ENCODE assay signal across 26 cellular contexts in genomic region chrY:8591821-8592516, GRCh38.
"Had no signal": no experiment of that assay in that cellular context is flagged by ENCODE, and none has a peak within 500 bp of the region (broad histone marks: within the 10 kb centered on the region; RNA-seq: fewer than 3 reads in every experiment).

No MANE protein-coding gene starts in this region.

- H3K9me3 ChIP-seq: stomach, suprapubic skin, testis, thoracic aorta, thyroid gland, tibial artery, tibial nerve, transverse colon, upper lobe of left lung, upper lobe of right lung, uterus, vagina had no signal

- H3K27ac ChIP-seq: stomach, suprapubic skin, testis, thoracic aorta, thyroid gland, tibial artery, tibial nerve, transverse colon, upper lobe of left lung, upper lobe of right lung, uterus, vagina had no signal

- H3K27me3 ChIP-seq: stomach, suprapubic skin, testis, thyroid gland, tibial artery, tibial nerve, transverse colon, upper lobe of left lung, upper lobe of right lung, uterus, vagina had no signal

- H3K4me1 ChIP-seq: stomach, suprapubic skin, testis, thyroid gland, tibial artery, transverse colon, upper lobe of left lung, upper lobe of right lung, uterus, vagina had no signal

- H3K36me3 ChIP-seq: stomach, suprapubic skin, thoracic aorta, thyroid gland, tibial artery, tibial nerve, transverse colon, upper lobe of left lung, upper lobe of right lung, uterus, vagina had no signal

- ATAC-seq: stimulated activated effector memory CD8-positive, alpha-beta T cell treated with anti-CD3 and anti-CD28 coated beads, Interleukin-12 subunit alpha, Interleukin-12 subunit beta, amount 100 ng/mL, for 72 hours; stimulated activated memory B cell treated with anti-CD40 and anti-IgM and Interleukin-4, amounts not matched to agents 10 μg/mL and 1 μg/mL and 100 μg/mL, for 72 hours; stimulated activated naive B cell treated with anti-CD40 and anti-IgM and Interleukin-4, amounts not matched to agents 10 μg/mL and 1 μg/mL and 100 μg/mL, for 72 hours; stimulated activated naive CD8-positive, alpha-beta T cell treated with anti-CD3 and anti-CD28 coated beads, Interleukin-15, amount 100 ng/mL, for 72 hours; stimulated activated naive CD8-positive, alpha-beta T cell treated with anti-CD3 and anti-CD28 coated beads, Interleukin-15, Interleukin-2, amounts not matched to agents 100 U/mL and 50 U/mL, for 24 hours; upper lobe of right lung had no signal

- H3K4me3 ChIP-seq: stomach, suprapubic skin, testis, thoracic aorta, thyroid gland, tibial artery, tibial nerve, transverse colon, upper lobe of left lung, upper lobe of right lung, uterus, vagina had no signal

- DNase-seq: stimulated activated CD4-positive, alpha-beta T cell treated with anti-CD3 and anti-CD28 coated beads, Interleukin-2, amount 100 ng/mL, for 48 hours; stimulated activated CD4-positive, alpha-beta T cell treated with anti-CD3 and anti-CD28 coated beads, Interleukin-4, amount 100 ng/mL, for 1 hour; stimulated activated CD4-positive, alpha-beta T cell treated with anti-CD3 and anti-CD28 coated beads, Interleukin-4, amount 100 ng/mL, for 24 hours; stimulated activated CD4-positive, alpha-beta T cell treated with anti-CD3 and anti-CD28 coated beads, Interleukin-4, amount 100 ng/mL, for 4 hours; stimulated activated CD8-positive, alpha-beta memory T cell treated with anti-CD3 and anti-CD28 coated beads, Interleukin-4, amount 100 ng/mL, for 48 hours; stimulated activated naive B cell treated with anti-CD40 and anti-IgM and Interleukin-4, amounts not matched to agents 10 μg/mL and 1 μg/mL and 100 μg/mL, for 72 hours; stimulated activated naive CD4-positive, alpha-beta T cell; stimulated activated naive CD4-positive, alpha-beta T cell treated with Interleukin-2 at 50 U/mL for 16 hours; stimulated activated naive CD8-positive, alpha-beta T cell treated with anti-CD3 and anti-CD28 coated beads, Interleukin-15, amount 100 ng/mL, for 72 hours; stimulated activated naive CD8-positive, alpha-beta T cell treated with anti-CD3 and anti-CD28 coated beads, Interleukin-15, Interleukin-2, amounts not matched to agents 100 U/mL and 50 U/mL, for 24 hours; stomach; substantia nigra; testis; thyroid gland; tibial artery; transverse colon; trophoblast cell; upper lobe of left lung; upper lobe of right lung; uterus had no signal
